In the genomic region with DNA sequence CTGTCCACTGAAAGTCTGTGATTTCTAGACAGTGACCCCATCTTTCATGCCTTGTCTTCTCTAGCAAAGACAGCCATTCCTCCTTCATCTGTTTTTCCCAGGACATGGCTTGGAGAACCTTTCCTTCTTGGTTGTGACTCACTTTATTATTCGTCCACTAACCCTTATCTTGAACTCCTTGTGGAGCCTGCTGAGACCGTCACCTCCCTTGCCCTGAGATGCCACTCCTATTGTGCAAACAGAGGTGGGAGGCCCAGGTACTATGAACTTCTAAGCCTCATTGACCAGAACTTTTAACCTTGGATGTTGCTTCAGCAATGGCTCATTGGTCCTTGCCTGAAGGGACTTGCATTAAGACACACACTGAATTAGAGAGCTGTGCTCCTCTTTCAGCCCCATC, we compare ENCODE assay signal across 1 cellular context.
TF ChIP-seq lines count a peak whose summit lies in the region.

No MANE protein-coding gene starts in this region.

TF ChIP-seq in HEK293, 187 proteins besides CTCF, POLR2A, EP300 and RAD21 (continued from another document):
- TF ChIP-seq, protein P1, sequence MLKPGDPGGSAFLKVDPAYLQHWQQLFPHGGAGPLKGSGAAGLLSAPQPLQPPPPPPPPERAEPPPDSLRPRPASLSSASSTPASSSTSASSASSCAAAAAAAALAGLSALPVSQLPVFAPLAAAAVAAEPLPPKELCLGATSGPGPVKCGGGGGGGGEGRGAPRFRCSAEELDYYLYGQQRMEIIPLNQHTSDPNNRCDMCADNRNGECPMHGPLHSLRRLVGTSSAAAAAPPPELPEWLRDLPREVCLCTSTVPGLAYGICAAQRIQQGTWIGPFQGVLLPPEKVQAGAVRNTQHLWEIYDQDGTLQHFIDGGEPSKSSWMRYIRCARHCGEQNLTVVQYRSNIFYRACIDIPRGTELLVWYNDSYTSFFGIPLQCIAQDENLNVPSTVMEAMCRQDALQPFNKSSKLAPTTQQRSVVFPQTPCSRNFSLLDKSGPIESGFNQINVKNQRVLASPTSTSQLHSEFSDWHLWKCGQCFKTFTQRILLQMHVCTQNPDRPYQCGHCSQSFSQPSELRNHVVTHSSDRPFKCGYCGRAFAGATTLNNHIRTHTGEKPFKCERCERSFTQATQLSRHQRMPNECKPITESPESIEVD (tag by site-specific recombination; IDR thresholded peaks at IDR 0.05): no peak
- no peak for TF ChIP-seq ZNF2 (tag by site-specific recombination; IDR thresholded peaks at IDR 0.05)
- TF ChIP-seq KLF1 (tag by site-specific recombination; IDR thresholded peaks at IDR 0.05): peak; percentile 64
